Comparison of ENCODE assay signal across 8 cellular contexts in the genomic region with DNA sequence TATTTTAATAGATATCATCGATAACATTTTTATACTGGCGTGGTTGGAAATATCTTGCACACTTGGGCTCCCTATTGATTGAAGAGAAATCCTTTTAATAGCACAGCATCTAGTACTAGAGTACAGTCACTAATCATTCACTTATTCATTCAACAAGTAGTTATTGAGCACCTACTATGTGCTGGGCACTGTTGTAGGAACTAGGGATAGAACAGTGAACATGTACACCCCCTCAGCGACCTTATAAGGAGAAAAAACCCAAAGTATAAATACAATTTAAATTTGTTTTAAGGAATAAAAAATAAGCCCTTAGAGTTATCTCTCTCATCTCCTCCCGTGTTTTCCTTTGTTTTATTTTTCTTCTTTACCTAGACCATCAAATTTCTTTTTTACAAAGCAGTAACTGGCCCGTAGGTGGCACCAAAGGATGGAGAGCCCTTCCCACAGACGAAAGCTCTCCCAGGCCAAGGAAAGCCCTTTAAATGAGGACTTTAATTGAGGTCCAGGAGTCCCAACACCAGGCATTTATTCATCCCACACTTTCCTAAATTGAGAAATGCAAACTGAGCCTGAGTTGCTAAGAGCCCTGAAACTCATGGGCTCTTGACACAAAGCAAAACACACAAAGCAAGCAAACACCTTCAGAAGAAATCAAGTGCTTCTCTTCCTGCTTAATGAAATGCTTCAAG. TPM values are rescaled to one million over a fixed set of nuclear protein-coding genes. Genes with fewer than 3 reads are reported as not detected.
DNase-seq lines count a peak whose midpoint lies in the region; FAIRE-seq and TF ChIP-seq lines count a peak whose summit lies in the region.

No MANE protein-coding gene starts in this region.

- TF ChIP-seq RAD21 in SK-N-SH (IDR thresholded peaks at IDR 0.05; ENCODE audit: low read length) = peak; percentile 75

- FAIRE-seq in D721Med (lab: Jason Lieb, UNC) = no peak

- 69% methylated on average over 6 of the region's 6 CpGs for WGBS in SK-N-SH (ENCODE audit: low lambda C conversion rate)
- 38% methylated on average over 6 of the region's 6 CpGs for WGBS in hepatocyte (ENCODE audit: low lambda C conversion rate, missing lambda C conversion rate)

- H3K9me2 ChIP-seq in SK-N-SH (no peaks in the 10 kb centered on the region), hepatocyte (replicated peaks; ENCODE audit: insufficient read depth) (no peaks in the 10 kb centered on the region)

- no peaks in the 10 kb centered on the region for H3K9me3 ChIP-seq in SK-N-SH
- H3K9me3 ChIP-seq in hepatocyte (ENCODE audit: low read depth) = no peaks in the 10 kb centered on the region

- no peak for TF ChIP-seq EP300 in SK-N-SH (IDR thresholded peaks at IDR 0.05; ENCODE audit: borderline replicate concordance in 1 of 2, low read depth in 1 of 2, low read length in 1 of 2)

- H3K27me3 ChIP-seq in SK-N-SH (ENCODE audit: insufficient read depth) (no peaks in the 10 kb centered on the region), hepatocyte (no peaks in the 10 kb centered on the region)

- no peaks in the 10 kb centered on the region for H4K20me1 ChIP-seq in SK-N-SH (ENCODE audit: insufficient read depth)
- H4K20me1 ChIP-seq in hepatocyte (ENCODE audit: insufficient read depth, poor library complexity, severe bottlenecking) = no peaks in the 10 kb centered on the region

- peaks cover 4% of the 10 kb centered on the region for H3F3A ChIP-seq in SK-N-SH (replicated peaks; ENCODE audit: insufficient read depth)

- H3K36me3 ChIP-seq in SK-N-SH (replicated peaks in 1 of 2; ENCODE audit: control insufficient read depth in 1 of 2, insufficient read depth in 2 of 2, low read length in 1 of 2) = peaks cover 19 to 49% of the 10 kb centered on the region in 2 experiments
- H3K36me3 ChIP-seq in hepatocyte (replicated peaks; ENCODE audit: insufficient read depth, low read depth) = no peaks in the 10 kb centered on the region

- POLR2A ChIA-PET in SK-N-SH (lab: Yijun Ruan, JAX) = no interaction called here

- DNase-seq in D721Med (ENCODE audit: insufficient read length, low spot score) (no peak), HFF-Myc (ENCODE audit: extremely low read depth, low read depth) (no peak), SK-N-SH (peak; percentile 56), hepatocyte (ENCODE audit: low spot score) (peak; percentile 63), SKM-1 (lab: John Stamatoyannopoulos, UW; ENCODE audit: unreplicated experiment) (no peak), pons (ENCODE audit: low spot score) (no peak), ureter (ENCODE audit: low spot score) (no peak), dedifferentiated amniotic fluid mesenchymal stem cell (ENCODE audit: extremely low spot score) (no peak)

- H3K4me2 ChIP-seq in SK-N-SH (no peak overlapping the region), hepatocyte (no peak overlapping the region)

- H3K4me3 ChIP-seq in HFF-Myc (replicated peaks; ENCODE audit: low read depth, low read length) (no peak overlapping the region), SK-N-SH (ENCODE audit: low read depth in 2 of 2, low read length in 1 of 2) (no peak overlapping the region), hepatocyte (no peak overlapping the region)

- peak; percentile 52 for TF ChIP-seq CTCF in D721Med (IDR thresholded peaks at IDR 0.05; ENCODE audit: insufficient read depth, missing control alignments)
- peak; percentile 62 for TF ChIP-seq CTCF in HFF-Myc (IDR thresholded peaks at IDR 0.05; ENCODE audit: low read depth, low read length, missing control alignments)
- peak; percentile 68 for TF ChIP-seq CTCF in SK-N-SH (IDR thresholded peaks at IDR 0.05)
- peak; percentile 64 for TF ChIP-seq CTCF in hepatocyte (IDR thresholded peaks at IDR 0.05; ENCODE audit: poor library complexity)

- H3K79me2 ChIP-seq in SK-N-SH (ENCODE audit: insufficient read depth) = no peaks in the 10 kb centered on the region
- H3K79me2 ChIP-seq in hepatocyte = no peaks in the 10 kb centered on the region

- CTCF ChIA-PET in SK-N-SH (lab: Yijun Ruan, JAX) = interaction anchor here (0.6 to 7.3 kb wide), 11 partner anchors 9 to 240 kb away, joined by 3 to 79 read pairs (median 3); a partner anchor contains a TSS

- H3K27ac ChIP-seq in SK-N-SH (ENCODE audit: low read depth in 2 of 2, low read length in 1 of 2) = no peak overlapping the region
- no peak overlapping the region for H3K27ac ChIP-seq in hepatocyte

- no peak overlapping the region for H3K9ac ChIP-seq in SK-N-SH

- H3K4me1 ChIP-seq in SK-N-SH (ENCODE audit: control insufficient read depth in 1 of 2, insufficient read depth in 2 of 2, low read depth in 1 of 2, low read length in 1 of 2) (no peaks in the 10 kb centered on the region), hepatocyte (ENCODE audit: insufficient read depth) (no peaks in the 10 kb centered on the region)

- H2AFZ ChIP-seq in SK-N-SH (ENCODE audit: low read depth) = no peak overlapping the region
- no peak overlapping the region for H2AFZ ChIP-seq in hepatocyte

TF ChIP-seq in SK-N-SH, 30 proteins besides CTCF, POLR2A, EP300 and RAD21:
- TF ChIP-seq GATA2 (CRISPR knock-in tag; IDR thresholded peaks at IDR 0.05) (no peak), SMC3 (IDR thresholded peaks at IDR 0.05; ENCODE audit: low read depth, low read length) (peak; percentile 24; the same call in 1 of the 2 replicates)

RNA-seq across cellular contexts. Expression of a gene that starts 29.0 kb away (rescaled TPM):
- 186 and 219 TPM in 2 replicates for polyA plus RNA-seq in SK-N-SH (2012; rRNA removed)
- polyA plus RNA-seq in SK-N-SH (2012; cell fraction: cytosol; rRNA removed) = 169 and 192 TPM in 2 replicates
- 117 and 126 TPM in 2 replicates for polyA plus RNA-seq in SK-N-SH (2012; cell fraction: nucleus; rRNA removed)
- 551 and 598 TPM in 2 replicates for total RNA-seq in hepatocyte
- 580 and 685 TPM in 2 replicates for polyA plus RNA-seq in hepatocyte
- 291 TPM for total RNA-seq in ureter

Comparison
In these comparisons a context has a peak if more than half of its experiments do, and no peak if none do; other contexts are left out.
1. DNase-seq: peak in SK-N-SH (single experiment) and hepatocyte (single experiment); none in D721Med (single experiment), HFF-Myc (single experiment), SKM-1 (single experiment), pons (single experiment), ureter (single experiment) and dedifferentiated amniotic fluid mesenchymal stem cell (single experiment).
2. Peak in every context shown above with its lines, with median percentiles within 50 percentile points of each other: CTCF ChIP-seq.